Comparison of ENCODE assay signal across 9 cellular contexts in the genomic region with DNA sequence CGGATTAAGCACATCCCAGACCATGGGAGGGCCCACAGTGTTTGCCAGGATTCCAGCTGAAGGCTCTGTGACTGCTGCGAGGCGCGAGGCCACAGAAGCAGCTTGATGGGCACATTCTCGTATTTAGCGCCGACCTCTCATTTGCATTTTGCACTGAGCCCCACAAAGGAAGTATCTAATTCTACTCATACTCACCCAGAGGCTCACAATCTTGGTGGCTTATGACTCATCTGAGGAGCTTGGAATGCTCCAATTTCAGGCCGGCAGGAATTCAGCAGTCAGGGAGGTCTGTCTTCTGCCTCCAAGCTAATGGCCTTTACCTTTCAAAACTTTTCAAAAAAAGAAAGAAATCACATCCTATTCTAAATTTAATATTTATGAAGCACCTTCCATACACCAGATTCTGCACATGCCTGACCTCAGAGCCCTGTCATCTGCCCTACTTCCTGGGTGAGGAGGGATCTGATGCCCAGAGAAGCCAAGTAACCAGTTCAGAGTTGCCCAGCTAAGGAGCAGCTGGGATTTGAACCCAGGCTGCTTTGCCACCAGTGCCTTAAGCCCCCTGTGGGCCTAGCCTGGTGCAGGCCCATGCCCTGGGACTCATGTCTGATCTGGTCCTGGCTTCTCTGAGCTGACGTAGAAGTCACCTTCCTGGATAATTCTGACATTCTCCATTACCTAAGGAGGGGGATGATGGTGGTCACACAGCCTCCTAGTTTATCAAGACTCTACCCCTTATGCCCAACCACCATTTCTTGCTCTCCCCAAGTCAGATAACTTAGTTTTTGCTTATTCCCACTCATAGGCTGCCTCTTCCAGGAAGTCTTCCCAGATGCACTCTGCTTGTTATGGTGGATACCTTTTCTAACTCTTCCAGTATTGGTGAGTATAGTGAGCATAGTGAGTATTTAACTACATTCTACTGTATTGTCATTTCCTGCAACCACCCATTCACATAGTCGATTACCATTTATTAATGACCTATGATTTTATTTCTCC.
DNase-seq lines count a peak whose midpoint lies in the region; ATAC-seq and TF ChIP-seq lines count a peak whose summit lies in the region.
"Had no signal": no experiment of that assay in that cellular context is flagged by ENCODE, and none has a peak within 500 bp of the region (broad histone marks: within the 10 kb centered on the region; RNA-seq: fewer than 3 reads in every experiment).

No MANE protein-coding gene starts in this region.

- WGBS in mesenchymal stem cell: 37% methylated on average over 9 of the region's 10 CpGs
- 65 to 71% (median 70%) methylated on average over 10 of the region's 10 CpGs for whole genome bisulfite sequencing in adrenal gland, 4 donors

- H4K8ac ChIP-seq in mesenchymal stem cell (ENCODE audit: low read length): no peak overlapping the region

- H3K4ac ChIP-seq in mesenchymal stem cell (ENCODE audit: low read depth in 1 of 2, low read length in 2 of 2): no peak overlapping the region

- H3K4me1 ChIP-seq in HUES48 (ENCODE audit: control insufficient read depth, insufficient read depth, low read length): 0 out of 2 replicates have a peak, but pooled peaks cover 8% of the 10 kb centered on the region
- peaks cover 12% of the 10 kb centered on the region for H3K4me1 ChIP-seq in mesenchymal stem cell (ENCODE audit: control insufficient read depth, insufficient read depth, low read depth, low read length)
- H3K4me1 ChIP-seq in adrenal gland (replicated peaks in 1 of 2): no peaks in the 10 kb centered on the region

- in situ Hi-C loops in brain microvascular endothelial cell (cut with HindIII; ENCODE audit: low pct_ligation_motif_present, low sequenced_read_pairs): no loop called here

- H3K4me2 ChIP-seq in mesenchymal stem cell (ENCODE audit: low read length, poor library complexity, severe bottlenecking): no peak overlapping the region

- H3K36me3 ChIP-seq in HUES48 (ENCODE audit: control insufficient read depth, insufficient read depth, low read length) (no peaks in the 10 kb centered on the region), brain microvascular endothelial cell (replicated peaks) (no peaks in the 10 kb centered on the region), mesenchymal stem cell (ENCODE audit: control insufficient read depth in 1 of 2, insufficient read depth in 2 of 2, low read depth in 1 of 2, low read length in 2 of 2) (no peaks in the 10 kb centered on the region), adrenal gland (replicated peaks in 1 of 2) (no peaks in the 10 kb centered on the region)

- DNase-seq in COLO829 (ENCODE audit: low spot score) (peak; percentile 80), brain microvascular endothelial cell (peak; percentile 79), mesenchymal stem cell (peak; percentile 80), adrenal gland (no peak)
- DNase-seq in effector CD4-positive, alpha-beta T cell: no peak

- H3K23ac ChIP-seq in mesenchymal stem cell (ENCODE audit: low read length in 2 of 2): no peak overlapping the region

- H3K27me3 ChIP-seq in HUES48 (ENCODE audit: control insufficient read depth, insufficient read depth, low read length): peaks cover 5% of the 10 kb centered on the region
- H3K27me3 ChIP-seq in brain microvascular endothelial cell (replicated peaks): no peaks in the 10 kb centered on the region
- peaks cover 13 to 48% of the 10 kb centered on the region in 2 experiments for H3K27me3 ChIP-seq in mesenchymal stem cell (ENCODE audit: control insufficient read depth in 1 of 2, insufficient read depth in 1 of 2, low read length in 2 of 2)
- peaks cover 21% of the 10 kb centered on the region for H3K27me3 ChIP-seq in adrenal gland

- peak overlapping the region; percentile 14 for H4K91ac ChIP-seq in mesenchymal stem cell (ENCODE audit: low read length)

- H2BK120ac ChIP-seq in mesenchymal stem cell (ENCODE audit: low read depth, low read length): peak overlapping the region; percentile 2

- no peak overlapping the region for H2BK15ac ChIP-seq in mesenchymal stem cell (ENCODE audit: low read depth, poor library complexity, severe bottlenecking)

- H3K9ac ChIP-seq in HUES48 (ENCODE audit: low read depth, low read length): no peak overlapping the region
- no peak overlapping the region for H3K9ac ChIP-seq in mesenchymal stem cell (ENCODE audit: low read length)

- no peak overlapping the region for H2AFZ ChIP-seq in mesenchymal stem cell (ENCODE audit: low read depth, low read length)

- no peaks in the 10 kb centered on the region for H3K79me1 ChIP-seq in mesenchymal stem cell (replicated peaks; ENCODE audit: low read length, poor library complexity, severe bottlenecking)

- no peak overlapping the region for H2AK5ac ChIP-seq in mesenchymal stem cell (ENCODE audit: low read length, severe bottlenecking)

- no peak for TF ChIP-seq POLR2A in adrenal gland (IDR thresholded peaks at IDR 0.05)

- H3K4me3 ChIP-seq in HUES48 (ENCODE audit: low read depth, low read length): no peak overlapping the region
- H3K4me3 ChIP-seq in brain microvascular endothelial cell (ENCODE audit: low read depth, low read length): no peak overlapping the region
- no peak overlapping the region for H3K4me3 ChIP-seq in mesenchymal stem cell (ENCODE audit: insufficient read depth in 1 of 2, low read depth in 1 of 2, low read length in 2 of 2)
- H3K4me3 ChIP-seq in adrenal gland: no peak overlapping the region

- intact Hi-C loops in adrenal gland (cut with DNase I): no loop called here

- H2BK12ac ChIP-seq in mesenchymal stem cell (ENCODE audit: low read length in 2 of 2): peak overlapping the region in 1 of 2 experiments; percentile 47

- ATAC-seq in HG02678 (IDR thresholded peaks at IDR 0.05; ENCODE audit: unreplicated experiment): no peak
- ATAC-seq in HG03095 (IDR thresholded peaks at IDR 0.05; ENCODE audit: unreplicated experiment): no peak

- no peak overlapping the region for H3K18ac ChIP-seq in mesenchymal stem cell (ENCODE audit: low read depth in 1 of 2, low read length in 2 of 2)

- H3K27ac ChIP-seq in HUES48 (ENCODE audit: low read depth, low read length) (peak overlapping the region; percentile 60), brain microvascular endothelial cell (no peak overlapping the region), mesenchymal stem cell (ENCODE audit: low read length, poor library complexity, severe bottlenecking) (no peak overlapping the region), adrenal gland (no peak overlapping the region)
- H3K27ac ChIP-seq: HL-60 had no signal

- no peak for TF ChIP-seq CTCF in brain microvascular endothelial cell (IDR thresholded peaks at IDR 0.05; ENCODE audit: low read depth, low read length, missing control alignments)
- TF ChIP-seq CTCF in adrenal gland (IDR thresholded peaks at IDR 0.05): no peak

- H3K14ac ChIP-seq in mesenchymal stem cell (ENCODE audit: low read length in 2 of 2): no peak overlapping the region

- H3K9me3 ChIP-seq in HUES48 (ENCODE audit: control insufficient read depth, insufficient read depth, low read length) (no peaks in the 10 kb centered on the region), mesenchymal stem cell (ENCODE audit: control insufficient read depth, low read length) (no peaks in the 10 kb centered on the region), adrenal gland (replicated peaks in 1 of 3) (no peaks in the 10 kb centered on the region)

- no peak overlapping the region for H2BK5ac ChIP-seq in mesenchymal stem cell (ENCODE audit: low read depth, low read length, poor library complexity, severe bottlenecking)

Comparison
In these comparisons a context has a peak if more than half of its experiments do, and no peak if none do; other contexts are left out.
1. DNase-seq: peak in COLO829 (single experiment), brain microvascular endothelial cell (single experiment) and mesenchymal stem cell (single experiment); none in adrenal gland (0 of 7) and effector CD4-positive, alpha-beta T cell (single experiment).